ENCODE assay signal across 23 cellular contexts in genomic region chr9:134377143-134377484, GRCh38. TPM values are rescaled to one million over a fixed set of nuclear protein-coding genes. Genes with fewer than 3 reads are reported as not detected.
DNase-seq lines count a peak whose midpoint lies in the region; ATAC-seq and TF ChIP-seq lines count a peak whose summit lies in the region.
"Had no signal": no experiment of that assay in that cellular context is flagged by ENCODE, and none has a peak within 500 bp of the region (broad histone marks: within the 10 kb centered on the region; RNA-seq: fewer than 3 reads in every experiment).

No MANE protein-coding gene starts in this region.

- peak overlapping the region in 1 of 2 experiments; percentile 4 for H3K18ac ChIP-seq in mesenchymal stem cell (ENCODE audit: low read depth in 1 of 2, low read length in 2 of 2)

- no peak overlapping the region for H3K9ac ChIP-seq in mesenchymal stem cell (ENCODE audit: low read length)
- H3K9ac ChIP-seq in stomach smooth muscle (ENCODE audit: low read length in 2 of 2) = no peak overlapping the region

- no peak for DNase-seq in caudate nucleus (lab: John Stamatoyannopoulos, UW)
- no peak for DNase-seq in mesenchymal stem cell
- no peak for DNase-seq in ecto neural progenitor cell (ENCODE audit: low spot score)
- DNase-seq in NK-92 treated with Interleukin-12 subunit alpha and Interleukin-12 subunit beta, amount 100 ng/mL, for 24 hours (lab: John Stamatoyannopoulos, UW) = no peak
- no peak for DNase-seq in naive thymus-derived CD8-positive, alpha-beta T cell
- DNase-seq: activated B cell treated with CpG ODN at 0.5 μM for 24 hours; activated CD8-positive, alpha-beta T cell treated with anti-CD3 and anti-CD28 coated beads for 36 hours; activated naive CD4-positive, alpha-beta T cell treated with Interleukin-2 at 50 U/mL for 16 hours; activated T-cell treated with anti-CD3 and anti-CD28 coated beads, Interleukin-2, amount 50 U/mL, for 1 hour; aorta; CD8-positive, alpha-beta T cell; cerebellar nuclear complex; DMS79 treated with DMSO at 0.1 percent for 48 hours; MM.1S; NCI-H146; nephron progenitor cell; stimulated activated naive CD4-positive, alpha-beta T cell had no signal

- H2AFZ ChIP-seq in mesenchymal stem cell (ENCODE audit: low read depth, low read length) = no peak overlapping the region

- POLR2A ChIA-PET in naive thymus-derived CD8-positive, alpha-beta T cell (lab: Charles Lee) = no interaction called here

- H2BK15ac ChIP-seq in mesenchymal stem cell (ENCODE audit: low read depth, poor library complexity, severe bottlenecking) = peak overlapping the region; percentile 17

- peak overlapping the region in 1 of 2 experiments; percentile 21 for H2BK12ac ChIP-seq in mesenchymal stem cell (ENCODE audit: low read length in 2 of 2)

- no peak overlapping the region for H3K23ac ChIP-seq in mesenchymal stem cell (ENCODE audit: low read length in 2 of 2)

- H3K36me3 ChIP-seq in mesenchymal stem cell (ENCODE audit: control insufficient read depth in 1 of 2, insufficient read depth in 2 of 2, low read depth in 1 of 2, low read length in 2 of 2) (peaks cover 0 to 9% of the 10 kb centered on the region in 2 experiments), stomach smooth muscle (ENCODE audit: control insufficient read depth in 2 of 2, insufficient read depth in 2 of 2, low read length in 2 of 2) (no peaks in the 10 kb centered on the region)
- H3K36me3 ChIP-seq: SJSA1 had no signal

- no peak overlapping the region for H3K4me2 ChIP-seq in mesenchymal stem cell (ENCODE audit: low read length, poor library complexity, severe bottlenecking)

- H3K4me3 Mint-ChIP-seq in naive thymus-derived CD8-positive, alpha-beta T cell = no peak overlapping the region
- H3K4me3 Mint-ChIP-seq: activated B cell treated with CpG ODN at 0.5 μM for 24 hours; activated CD8-positive, alpha-beta T cell treated with anti-CD3 and anti-CD28 coated beads for 36 hours; CD8-positive, alpha-beta T cell; IgD-negative memory B cell; mesothelial cell of epicardium; nephron progenitor cell had no signal

- peaks cover 50% of the 10 kb centered on the region for H3K79me1 ChIP-seq in mesenchymal stem cell (replicated peaks; ENCODE audit: low read length, poor library complexity, severe bottlenecking)

- no peaks in the 10 kb centered on the region for H3K36me3 Mint-ChIP-seq in naive thymus-derived CD8-positive, alpha-beta T cell
- H3K36me3 Mint-ChIP-seq: CD8-positive, alpha-beta T cell; mesothelial cell of epicardium had no signal

- H3K4me1 Mint-ChIP-seq in naive thymus-derived CD8-positive, alpha-beta T cell = peaks cover 14 to 33% (median 27%) of the 10 kb centered on the region in 4 donors

- TF ChIP-seq CTCF in C4-2B (conservative IDR thresholded peaks at IDR 0.05) = no peak

- no peak overlapping the region for H3K27ac Mint-ChIP-seq in naive thymus-derived CD8-positive, alpha-beta T cell
- H3K27ac Mint-ChIP-seq: activated B cell treated with CpG ODN at 0.5 μM for 24 hours; activated CD8-positive, alpha-beta T cell treated with anti-CD3 and anti-CD28 coated beads for 36 hours; CD8-positive, alpha-beta T cell; IgD-negative memory B cell; nephron progenitor cell had no signal

- H3K27me3 Mint-ChIP-seq in naive thymus-derived CD8-positive, alpha-beta T cell = no peaks in the 10 kb centered on the region
- H3K27me3 Mint-ChIP-seq: activated CD8-positive, alpha-beta T cell treated with anti-CD3 and anti-CD28 coated beads for 36 hours; IgD-negative memory B cell had no signal

- H3K4me1 ChIP-seq in mesenchymal stem cell (ENCODE audit: control insufficient read depth, insufficient read depth, low read depth, low read length) (peaks cover 96% of the 10 kb centered on the region), stomach smooth muscle (ENCODE audit: control insufficient read depth, insufficient read depth, low read length) (peaks cover 89% of the 10 kb centered on the region)

- H3K27ac ChIP-seq in C4-2B = peak overlapping the region; percentile 98
- peak overlapping the region; percentile 24 for H3K27ac ChIP-seq in caudate nucleus (ENCODE audit: low read depth, low read length)
- H3K27ac ChIP-seq in mesenchymal stem cell (ENCODE audit: low read length, poor library complexity, severe bottlenecking) = no peak overlapping the region
- peak overlapping the region; percentile 96 for H3K27ac ChIP-seq in stomach smooth muscle (ENCODE audit: low read length)

- no peaks in the 10 kb centered on the region for H3K27me3 ChIP-seq in mesenchymal stem cell (ENCODE audit: control insufficient read depth in 1 of 2, insufficient read depth in 1 of 2, low read length in 2 of 2)
- H3K27me3 ChIP-seq in stomach smooth muscle (ENCODE audit: control insufficient read depth in 1 of 2, insufficient read depth in 2 of 2, low read length in 2 of 2) = no peaks in the 10 kb centered on the region
- H3K27me3 ChIP-seq: SJSA1 had no signal

- no peak overlapping the region for H3K4me3 ChIP-seq in mesenchymal stem cell (ENCODE audit: insufficient read depth in 1 of 2, low read depth in 1 of 2, low read length in 2 of 2)
- H3K4me3 ChIP-seq in stomach smooth muscle (ENCODE audit: low read length in 2 of 2) = peak overlapping the region in 1 of 2 donors; percentile 15
- H3K4me3 ChIP-seq: SJSA1 had no signal

- no peak overlapping the region for H2BK120ac ChIP-seq in mesenchymal stem cell (ENCODE audit: low read depth, low read length)

- no peak overlapping the region for H3K4ac ChIP-seq in mesenchymal stem cell (ENCODE audit: low read depth in 1 of 2, low read length in 2 of 2)

- H2AK5ac ChIP-seq in mesenchymal stem cell (ENCODE audit: low read length, severe bottlenecking) = peak overlapping the region; percentile 26

- H4K8ac ChIP-seq in mesenchymal stem cell (ENCODE audit: low read length) = no peak overlapping the region

- H3K14ac ChIP-seq in mesenchymal stem cell (ENCODE audit: low read length in 2 of 2) = peak overlapping the region in 1 of 2 experiments; percentile 41

- H3K9me3 ChIP-seq in mesenchymal stem cell (ENCODE audit: control insufficient read depth, low read length) = no peaks in the 10 kb centered on the region
- H3K9me3 ChIP-seq in stomach smooth muscle (ENCODE audit: control insufficient read depth in 2 of 2, low read length in 2 of 2) = no peaks in the 10 kb centered on the region
- H3K9me3 ChIP-seq: SJSA1 had no signal

- 98% methylated on average over 8 of the region's 8 CpGs for WGBS in mesenchymal stem cell

- ATAC-seq in naive thymus-derived CD8-positive, alpha-beta T cell = no peak
- no peak for ATAC-seq in GM19395 (IDR thresholded peaks at IDR 0.05; ENCODE audit: unreplicated experiment)
- ATAC-seq: activated CD8-positive, alpha-beta T cell treated with anti-CD3 and anti-CD28 coated beads for 36 hours; CD8-positive, alpha-beta T cell had no signal

- H2BK5ac ChIP-seq in mesenchymal stem cell (ENCODE audit: low read depth, low read length, poor library complexity, severe bottlenecking) = no peak overlapping the region

- no peaks in the 10 kb centered on the region for H3K9me3 Mint-ChIP-seq in naive thymus-derived CD8-positive, alpha-beta T cell
- H3K9me3 Mint-ChIP-seq: activated B cell treated with CpG ODN at 0.5 μM for 24 hours; activated CD8-positive, alpha-beta T cell treated with anti-CD3 and anti-CD28 coated beads for 36 hours; CD8-positive, alpha-beta T cell; IgD-negative memory B cell; mesothelial cell of epicardium; nephron progenitor cell had no signal

- no peak overlapping the region for H4K91ac ChIP-seq in mesenchymal stem cell (ENCODE audit: low read length)

RNA-seq across cellular contexts. Expression of gene RXRA, which starts 50.9 kb away (rescaled TPM):
- polyA plus RNA-seq in mesenchymal stem cell (2013, experiment 1 of 2) = 37.8 TPM
- polyA plus RNA-seq in mesenchymal stem cell (2013, experiment 2 of 2) = 38.3 TPM
- total RNA-seq in naive thymus-derived CD8-positive, alpha-beta T cell = 1 to 10 TPM; 5.3 to 5.6 TPM
- polyA plus RNA-seq in naive thymus-derived CD8-positive, alpha-beta T cell = under 1 TPM; 0.18 to 0.75 (median 0.27) TPM
